ENCODE assay signal across 8 cellular contexts in genomic region chr16:66511615-66512500, GRCh38. TPM values are rescaled to one million over a fixed set of nuclear protein-coding genes. Genes with fewer than 3 reads are reported as not detected.
A peak's percentile ranks its signal among the peaks of the same experiment; 100 is the strongest.
DNase-seq lines count a peak whose midpoint lies in the region; ATAC-seq and TF ChIP-seq lines count a peak whose summit lies in the region.

No MANE protein-coding gene starts in this region.

- ATAC-seq in lower lobe of right lung (peak; percentile 1 to 6), HG02981 (IDR thresholded peaks at IDR 0.05; ENCODE audit: unreplicated experiment) (no peak), HG03045 (IDR thresholded peaks at IDR 0.05; ENCODE audit: unreplicated experiment) (no peak)

- H3K4me1 ChIP-seq in lower lobe of right lung = peaks cover 76% of the 10 kb centered on the region

- H3K27me3 ChIP-seq in lower lobe of right lung (ENCODE audit: low read depth) = no peaks in the 10 kb centered on the region

- peak; percentile 60 for DNase-seq in AG08396 (ENCODE audit: low spot score)
- peak; percentile 86 for DNase-seq in M059J (ENCODE audit: low read depth)
- peak; percentile 72 for DNase-seq in choroid plexus epithelial cell (ENCODE audit: low read depth)
- DNase-seq in lower lobe of right lung = no peak
- no peak for DNase-seq in activated gamma-delta T cell (lab: John Stamatoyannopoulos, UW)
- no peak for DNase-seq in KG1 (lab: John Stamatoyannopoulos, UW)

- peak overlapping the region; percentile 75 for H3K27ac ChIP-seq in lower lobe of right lung

- H3K36me3 ChIP-seq in lower lobe of right lung = peaks cover 17% of the 10 kb centered on the region

- H3K4me3 ChIP-seq in choroid plexus epithelial cell (ENCODE audit: low read depth, low read length) = no peak overlapping the region
- no peak overlapping the region for H3K4me3 ChIP-seq in lower lobe of right lung

- no peaks in the 10 kb centered on the region for H3K9me3 ChIP-seq in lower lobe of right lung

- TF ChIP-seq CTCF in choroid plexus epithelial cell (conservative IDR thresholded peaks at IDR 0.05; ENCODE audit: low read depth, low read length) (peak; percentile 10), lower lobe of right lung (IDR thresholded peaks at IDR 0.05) (no peak)

- intact Hi-C loops in lower lobe of right lung (cut with DNase I) = no loop called here

RNA-seq across cellular contexts. Expression of gene TK2, which starts 38.1 kb away (rescaled TPM):
- 13.6 and 25.2 TPM in 2 replicates for total RNA-seq in M059J (2014; rRNA removed; shearing (Covaris generic))
- 36.2 TPM for total RNA-seq in lower lobe of right lung

RNA-seq across cellular contexts. Expression of gene CKLF, which starts 40.5 kb away (rescaled TPM):
- total RNA-seq in M059J (2014; rRNA removed; shearing (Covaris generic)) = 145 and 165 TPM in 2 replicates
- total RNA-seq in lower lobe of right lung = 64.9 TPM

RNA-seq across cellular contexts. Expression of gene CMTM1, which starts 54.4 kb away (rescaled TPM):
- total RNA-seq in M059J (2014; rRNA removed; shearing (Covaris generic)) = 2.1 and 3.8 TPM in 2 replicates
- total RNA-seq in lower lobe of right lung = 8.1 TPM

Comparison
In these comparisons a context has a peak if more than half of its experiments do, and no peak if none do; other contexts are left out.
1. DNase-seq: peak in AG08396 (single experiment), M059J (single experiment) and choroid plexus epithelial cell (single experiment); none in lower lobe of right lung (single experiment), activated gamma-delta T cell (single experiment) and KG1 (single experiment).
2. ATAC-seq: peak in lower lobe of right lung (2 of 2); none in HG02981 (single experiment) and HG03045 (single experiment).